Comparison of ENCODE assay signal across 24 cellular contexts in genomic region chr12:25529738-25530137, GRCh38. TPM values are rescaled to one million over a fixed set of nuclear protein-coding genes. Genes with fewer than 3 reads are reported as not detected.
DNase-seq lines count a peak whose midpoint lies in the region; ATAC-seq and TF ChIP-seq lines count a peak whose summit lies in the region.
"Had no signal": no experiment of that assay in that cellular context is flagged by ENCODE, and none has a peak within 500 bp of the region (broad histone marks: within the 10 kb centered on the region; RNA-seq: fewer than 3 reads in every experiment).

No MANE protein-coding gene starts in this region.

- TF ChIP-seq EP300 in SK-N-SH (IDR thresholded peaks at IDR 0.05; ENCODE audit: borderline replicate concordance in 1 of 2, low read depth in 1 of 2, low read length in 1 of 2): no peak

- H3K9me3 ChIP-seq in SK-N-SH: no peaks in the 10 kb centered on the region
- H3K9me3 ChIP-seq: BLaER1, transverse colon had no signal

- no peak for DNase-seq in SK-N-SH
- DNase-seq in brain microvascular endothelial cell: peak; percentile 24
- peak in 1 of 2 donors; percentile 53 for DNase-seq in foreskin keratinocyte
- no peak for DNase-seq in activated CD8-positive, alpha-beta memory T cell treated with anti-CD3 and anti-CD28 coated beads, Interleukin-2, amount 50 U/mL, for 48 hours
- DNase-seq in hypothalamus (lab: John Stamatoyannopoulos, UW): no peak
- DNase-seq: activated CD4-positive, alpha-beta T cell treated with anti-CD3 and anti-CD28 coated beads, Interleukin-2, amount 50 U/mL, for 1 hour; activated naive CD4-positive, alpha-beta T cell treated with anti-CD3 and anti-CD28 coated beads, Interleukin-2, amount 10 ng/mL, durations not matched to agents 7 days and 5 days; activated T-cell treated with anti-CD3 and anti-CD28 coated beads for 4 hours; heart right ventricle; NCI-H1105; NCI-H524 treated with DMSO at 0.1 percent for 48 hours; stimulated activated naive CD4-positive, alpha-beta T cell treated with Interleukin-2 at 50 U/mL for 16 hours; SW 1271; transverse colon had no signal

- in situ Hi-C loops in brain microvascular endothelial cell (cut with HindIII; ENCODE audit: low pct_ligation_motif_present, low sequenced_read_pairs): no loop called here

- H3K4me3 ChIP-seq in SK-N-SH (ENCODE audit: low read depth in 2 of 2, low read length in 1 of 2) (no peak overlapping the region), brain microvascular endothelial cell (ENCODE audit: low read depth, low read length) (no peak overlapping the region)
- H3K4me3 ChIP-seq: BLaER1, heart right ventricle, transverse colon had no signal

- peak overlapping the region; percentile 64; the same call in 1 of the 2 replicates for H2AFZ ChIP-seq in SK-N-SH (ENCODE audit: low read depth)

- H3K4me2 ChIP-seq in SK-N-SH: peak overlapping the region; percentile 17; the same call in 1 of the 2 replicates
- H3K4me2 ChIP-seq: BLaER1 had no signal

- CTCF ChIA-PET in SK-N-SH (lab: Yijun Ruan, JAX): no interaction called here

- TF ChIP-seq CTCF in SK-N-SH (IDR thresholded peaks at IDR 0.05): no peak
- TF ChIP-seq CTCF in brain microvascular endothelial cell (IDR thresholded peaks at IDR 0.05; ENCODE audit: low read depth, low read length, missing control alignments): no peak
- TF ChIP-seq CTCF in foreskin keratinocyte (conservative IDR thresholded peaks at IDR 0.05): no peak

- H3K79me2 ChIP-seq in SK-N-SH (ENCODE audit: insufficient read depth): no peaks in the 10 kb centered on the region

- H3K27me3 ChIP-seq in SK-N-SH (ENCODE audit: insufficient read depth) (no peaks in the 10 kb centered on the region), brain microvascular endothelial cell (replicated peaks) (no peaks in the 10 kb centered on the region), foreskin keratinocyte (no peaks in the 10 kb centered on the region)
- H3K27me3 ChIP-seq: BLaER1, heart right ventricle, transverse colon had no signal

- POLR2A ChIA-PET in SK-N-SH (lab: Yijun Ruan, JAX): no interaction called here

- no peaks in the 10 kb centered on the region for H3K9me2 ChIP-seq in SK-N-SH

- H3K27ac ChIP-seq in SK-N-SH (ENCODE audit: low read depth in 2 of 2, low read length in 1 of 2): peak overlapping the region in 1 of 2 experiments; percentile 22; a peak in 1 of 4 replicates
- H3K27ac ChIP-seq in brain microvascular endothelial cell: no peak overlapping the region
- no peak overlapping the region for H3K27ac ChIP-seq in foreskin keratinocyte
- H3K27ac ChIP-seq: 22Rv1, BLaER1, heart right ventricle, transverse colon had no signal

- H3K9ac ChIP-seq in SK-N-SH: no peak overlapping the region
- H3K9ac ChIP-seq: BLaER1 had no signal

- TF ChIP-seq RAD21 in SK-N-SH (IDR thresholded peaks at IDR 0.05; ENCODE audit: low read length): no peak

- H3F3A ChIP-seq in SK-N-SH (replicated peaks; ENCODE audit: insufficient read depth): peaks cover 4% of the 10 kb centered on the region

- no peaks in the 10 kb centered on the region for H4K20me1 ChIP-seq in SK-N-SH (ENCODE audit: insufficient read depth)
- H4K20me1 ChIP-seq: BLaER1 had no signal

- ATAC-seq in SK-N-SH treated with all-trans-retinoic acid at 6 μM for 48 hours: no peak
- ATAC-seq in foreskin keratinocyte: peak; percentile 68
- no peak for ATAC-seq in GM19023 (IDR thresholded peaks at IDR 0.05; ENCODE audit: unreplicated experiment)
- ATAC-seq in GM21786 (IDR thresholded peaks at IDR 0.05; ENCODE audit: unreplicated experiment): no peak
- ATAC-seq: heart right ventricle, sciatic nerve had no signal

- H3K4me1 ChIP-seq in SK-N-SH (ENCODE audit: control insufficient read depth in 1 of 2, insufficient read depth in 2 of 2, low read depth in 1 of 2, low read length in 1 of 2): no peaks in the 10 kb centered on the region; a peak in 2 of 4 replicates
- no peaks in the 10 kb centered on the region for H3K4me1 ChIP-seq in foreskin keratinocyte
- H3K4me1 ChIP-seq: BLaER1, heart right ventricle, transverse colon had no signal

- H3K36me3 ChIP-seq in SK-N-SH (replicated peaks in 1 of 2; ENCODE audit: control insufficient read depth in 1 of 2, insufficient read depth in 2 of 2, low read length in 1 of 2): no peaks in the 10 kb centered on the region
- H3K36me3 ChIP-seq in brain microvascular endothelial cell (replicated peaks): no peaks in the 10 kb centered on the region
- H3K36me3 ChIP-seq: BLaER1, heart right ventricle, transverse colon had no signal

TF ChIP-seq in SK-N-SH, 30 proteins besides CTCF, POLR2A, EP300 and RAD21:
- TF ChIP-seq FOSL2 (IDR thresholded peaks at IDR 0.05; ENCODE audit: borderline replicate concordance, low read depth) (peak; percentile 40; the same call in 1 of the 2 replicates), ELF1 (IDR thresholded peaks at IDR 0.05) (no peak), MXI1 (IDR thresholded peaks at IDR 0.05; ENCODE audit: low read depth, low read length) (no peak)

TF ChIP-seq in SK-N-SH treated with all-trans-retinoic acid at 6 μM for 48 hours, 23 proteins besides CTCF, POLR2A, EP300 and RAD21 (continues in another document):
- TF ChIP-seq CSDC2 (CRISPR knock-in tag; IDR thresholded peaks at IDR 0.05) (no peak), ZNF70 (CRISPR knock-in tag; IDR thresholded peaks at IDR 0.05) (no peak), TSHZ2 (CRISPR knock-in tag; IDR thresholded peaks at IDR 0.05) (no peak), CSRNP3 (CRISPR knock-in tag; IDR thresholded peaks at IDR 0.05) (no peak), ARNTL (CRISPR knock-in tag; IDR thresholded peaks at IDR 0.05; ENCODE audit: borderline replicate concordance, low read depth) (no peak), ZNF8 (CRISPR knock-in tag; IDR thresholded peaks at IDR 0.05) (no peak), ZC3H10 (CRISPR knock-in tag; IDR thresholded peaks at IDR 0.05) (no peak), TOX (CRISPR knock-in tag; IDR thresholded peaks at IDR 0.05; ENCODE audit: borderline replicate concordance) (no peak), CREB5 (CRISPR knock-in tag; IDR thresholded peaks at IDR 0.05; ENCODE audit: low read depth) (no peak), RARB (CRISPR knock-in tag; IDR thresholded peaks at IDR 0.05) (no peak)

RNA-seq across cellular contexts. Expression of gene LMNTD1, which starts 23.3 kb away (rescaled TPM):
- polyA plus RNA-seq in SK-N-SH (2012; rRNA removed) (0.20 and 0.32 TPM in 2 replicates), foreskin keratinocyte (not detected in 2 replicates)
- polyA plus RNA-seq in SK-N-SH (2012; cell fraction: cytosol; rRNA removed): 0.67 and 0.68 TPM in 2 replicates
- polyA plus RNA-seq in SK-N-SH (2012; cell fraction: nucleus; rRNA removed): 0.22 and 0.56 TPM in 2 replicates
- total RNA-seq in foreskin keratinocyte: not detected in 2 replicates
- total RNA-seq: H1, heart right ventricle, LHCN-M2, osteocyte, sciatic nerve, transverse colon had no signal
- polyA plus RNA-seq: esophagus, H1, heart right ventricle had no signal
